In the genomic region with DNA sequence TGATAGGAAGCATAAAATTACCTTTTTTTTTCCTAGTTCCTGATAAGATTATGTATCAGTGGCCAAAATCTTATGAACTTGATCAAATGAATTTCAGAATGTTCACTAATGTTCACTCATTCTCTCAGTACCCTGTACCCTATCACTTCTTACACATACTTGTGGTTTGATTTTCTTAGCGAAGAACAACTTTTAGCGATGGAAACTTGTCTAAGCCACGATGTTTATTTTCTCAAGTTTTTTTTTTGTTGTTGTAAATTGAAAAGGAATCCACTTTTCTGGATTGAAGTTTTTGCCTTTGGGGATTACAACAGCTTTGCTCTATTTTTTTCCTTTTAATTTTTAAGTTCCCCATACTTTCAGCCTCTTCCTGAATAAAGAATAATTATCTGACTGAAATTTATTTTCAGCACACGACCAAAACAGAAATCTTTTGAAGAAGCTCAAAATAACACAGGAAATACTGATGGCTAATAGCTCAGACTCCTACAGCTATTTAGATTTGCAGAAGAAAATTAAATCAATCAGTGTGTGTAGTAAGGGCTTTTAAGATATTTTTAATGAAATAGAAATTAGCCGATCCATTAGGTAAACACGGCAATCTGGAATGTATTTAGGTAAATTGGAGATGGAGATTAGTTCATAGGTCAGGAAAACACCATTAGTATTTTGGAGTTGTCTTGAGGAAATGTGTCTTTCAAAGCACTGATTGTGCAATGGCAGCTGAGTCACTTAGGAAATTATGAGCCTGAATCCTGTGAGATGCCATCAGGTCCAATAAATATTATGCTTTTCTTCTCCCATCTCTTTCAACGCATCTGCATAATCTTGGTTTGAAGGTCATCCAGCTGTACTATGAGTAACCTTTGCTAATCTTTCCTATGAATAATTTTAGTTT, we compare ENCODE assay signal across 8 cellular contexts.
A peak's percentile ranks its signal among the peaks of the same experiment; 100 is the strongest.
DNase-seq lines count a peak whose midpoint lies in the region; ATAC-seq and TF ChIP-seq lines count a peak whose summit lies in the region.

No MANE protein-coding gene starts in this region.

- WGBS in smooth muscle cell (ENCODE audit: low lambda C conversion rate): 26% methylated on average over 7 of the region's 7 CpGs

- no peaks in the 10 kb centered on the region for H4K20me1 ChIP-seq in smooth muscle cell (ENCODE audit: low read depth)

- H3F3A ChIP-seq in smooth muscle cell (ENCODE audit: low read depth): no peaks in the 10 kb centered on the region

- DNase-seq in HCEC 1CT: peak; percentile 92
- DNase-seq in SK-N-MC (ENCODE audit: low read depth, low spot score): no peak
- peak; percentile 22 for DNase-seq in glomerular visceral epithelial cell (ENCODE audit: extremely low spot score)
- DNase-seq in smooth muscle cell (lab: John Stamatoyannopoulos, UW; ENCODE audit: unreplicated experiment): no peak
- DNase-seq in stimulated activated CD8-positive, alpha-beta memory T cell treated with anti-CD3 and anti-CD28 coated beads, Interleukin-4, amount 100 ng/mL, for 48 hours: no peak
- DNase-seq in stimulated activated naive CD4-positive, alpha-beta T cell (lab: John Stamatoyannopoulos, UW): no peak

- no peak for TF ChIP-seq CTCF in smooth muscle cell (IDR thresholded peaks at IDR 0.05; ENCODE audit: borderline replicate concordance, insufficient read depth, poor library complexity, severe bottlenecking)

- ATAC-seq in GM19324 (IDR thresholded peaks at IDR 0.05; ENCODE audit: low FRiP score, unreplicated experiment): no peak
- ATAC-seq in HG03280 (IDR thresholded peaks at IDR 0.05; ENCODE audit: unreplicated experiment): no peak

- H3K9me3 ChIP-seq in SK-N-MC (ENCODE audit: low read depth, low read length): no peaks in the 10 kb centered on the region
- H3K9me3 ChIP-seq in smooth muscle cell (replicated peaks; ENCODE audit: low read depth): no peaks in the 10 kb centered on the region

- H3K27me3 ChIP-seq in smooth muscle cell (ENCODE audit: low read depth): no peaks in the 10 kb centered on the region

- peak overlapping the region; percentile 35 for H2AFZ ChIP-seq in smooth muscle cell (ENCODE audit: low read depth)

- no peaks in the 10 kb centered on the region for H3K36me3 ChIP-seq in SK-N-MC (ENCODE audit: insufficient read depth, low read length)
- H3K36me3 ChIP-seq in smooth muscle cell (ENCODE audit: low read depth): no peaks in the 10 kb centered on the region

- H3K9ac ChIP-seq in SK-N-MC (ENCODE audit: insufficient read length) (no peak overlapping the region), smooth muscle cell (ENCODE audit: low read depth) (peak overlapping the region; percentile 53)

- H3K27ac ChIP-seq in SK-N-MC (peak overlapping the region; percentile 45; the same call in 1 of the 2 replicates), smooth muscle cell (ENCODE audit: low read depth) (peak overlapping the region; percentile 74)

- no peaks in the 10 kb centered on the region for H3K4me1 ChIP-seq in smooth muscle cell (ENCODE audit: low read depth)

- H3K4me2 ChIP-seq in smooth muscle cell: peak overlapping the region; percentile 67

- no peaks in the 10 kb centered on the region for H3K79me2 ChIP-seq in smooth muscle cell (ENCODE audit: low read depth)

- H3K4me3 ChIP-seq in SK-N-MC: 0 out of 2 replicates have a peak overlapping the region, but pooled peaks have one; percentile 11
- H3K4me3 ChIP-seq in smooth muscle cell: no peak overlapping the region

Comparison
In these comparisons a context has a peak if more than half of its experiments do, and no peak if none do; other contexts are left out.
1. DNase-seq: peak in HCEC 1CT (single experiment) and glomerular visceral epithelial cell (single experiment); none in SK-N-MC (single experiment), smooth muscle cell (single experiment), stimulated activated CD8-positive, alpha-beta memory T cell treated with anti-CD3 and anti-CD28 coated beads, Interleukin-4, amount 100 ng/mL, for 48 hours (single experiment) and stimulated activated naive CD4-positive, alpha-beta T cell (0 of 6).